1 cellular context compared by ENCODE assay signal in the genomic region with DNA sequence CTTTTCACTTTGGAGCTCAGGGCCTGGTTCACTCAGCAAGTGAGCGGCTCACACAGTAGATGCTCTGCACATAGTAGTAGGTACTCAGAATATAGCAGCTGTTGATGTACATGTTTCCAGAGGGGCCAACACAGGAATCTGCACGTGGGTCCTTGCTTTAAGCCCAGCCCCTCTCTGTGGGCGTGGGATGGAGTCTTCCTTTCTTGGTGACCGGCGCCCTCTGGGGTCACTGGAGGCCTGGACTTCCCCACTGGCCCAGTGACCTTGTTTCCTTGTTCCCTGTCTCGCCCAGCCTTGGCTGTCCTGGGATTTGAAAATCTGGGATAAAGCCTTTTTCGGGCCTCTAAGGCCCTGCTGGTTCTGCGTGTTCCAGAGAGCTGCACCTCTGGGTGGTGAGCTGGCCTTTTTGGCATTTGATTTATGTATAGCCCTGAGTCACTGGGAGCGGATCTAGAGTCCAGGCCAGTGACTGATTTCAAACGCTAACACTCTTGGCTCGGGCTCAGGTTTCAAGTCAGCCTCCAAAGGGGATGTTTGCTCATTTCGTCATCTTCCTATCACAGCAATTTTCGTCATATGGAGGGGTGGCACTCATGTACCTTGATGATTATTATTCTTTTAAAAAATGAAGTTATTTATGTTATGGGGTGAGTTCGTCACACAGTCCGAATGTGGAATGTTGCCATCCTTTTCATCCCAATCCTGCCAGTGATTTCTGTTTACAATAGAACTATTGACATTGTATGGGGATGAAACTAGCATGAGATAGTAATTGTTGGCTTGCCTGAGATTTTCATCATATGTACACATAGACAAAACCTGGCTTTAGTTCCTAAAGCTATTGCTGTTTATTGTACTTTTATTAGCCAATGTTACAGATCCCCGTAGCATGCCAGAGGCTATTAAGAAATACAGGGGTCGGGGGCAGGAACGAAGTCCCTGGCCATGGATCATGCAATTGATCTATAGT.
TF ChIP-seq lines count a peak whose summit lies in the region.

No MANE protein-coding gene starts in this region.

TF ChIP-seq in HepG2, 621 proteins besides CTCF, POLR2A, EP300 and RAD21 (continued from another document and continues in another):
- TF ChIP-seq ZNF639 (CRISPR knock-in tag; conservative IDR thresholded peaks at IDR 0.05) (no peak), ELF3 (CRISPR knock-in tag; IDR thresholded peaks at IDR 0.05) (peak; percentile 65), CC2D1A (CRISPR knock-in tag; IDR thresholded peaks at IDR 0.05) (no peak), NFATC3 (CRISPR knock-in tag; IDR thresholded peaks at IDR 0.05) (0 out of 2 replicates have a peak, but pooled peaks have one; percentile 33), SAP130 (CRISPR knock-in tag; IDR thresholded peaks at IDR 0.05; ENCODE audit: low read depth) (peak; percentile 88), ZNF687 (CRISPR knock-in tag; IDR thresholded peaks at IDR 0.05) (peak; percentile 78), ERF (CRISPR knock-in tag; IDR thresholded peaks at IDR 0.05) (peak; percentile 55; the same call in 1 of the 2 replicates), NR2F6 (IDR thresholded peaks at IDR 0.05) (peak; percentile 66), NR2F6 (CRISPR knock-in tag; IDR thresholded peaks at IDR 0.05) (peak; percentile 47), RARA (CRISPR knock-in tag; IDR thresholded peaks at IDR 0.05) (peak; percentile 84), ZNF652 (CRISPR knock-in tag; IDR thresholded peaks at IDR 0.05; ENCODE audit: borderline replicate concordance, low read depth) (no peak), SETDB1 (CRISPR knock-in tag; IDR thresholded peaks at IDR 0.05; ENCODE audit: borderline replicate concordance) (no peak), GATA4 (IDR thresholded peaks at IDR 0.05; ENCODE audit: borderline replicate concordance, low read depth) (no peak; the same call in 1 of the 2 replicates), KAT7 (CRISPR knock-in tag; IDR thresholded peaks at IDR 0.05; ENCODE audit: borderline replicate concordance) (no peak), PHF8 (CRISPR knock-in tag; IDR thresholded peaks at IDR 0.05) (peak; percentile 57), ZXDC (CRISPR knock-in tag; IDR thresholded peaks at IDR 0.05) (no peak), NKX3-1 (CRISPR knock-in tag; IDR thresholded peaks at IDR 0.05) (no peak), ZNF460 (CRISPR knock-in tag; IDR thresholded peaks at IDR 0.05; ENCODE audit: borderline replicate concordance) (no peak), EHMT2 (IDR thresholded peaks at IDR 0.05; ENCODE audit: borderline replicate concordance, low read depth, low read length) (no peak), RBFOX2 (IDR thresholded peaks at IDR 0.05; ENCODE audit: low read depth, low read length) (no peak), PRDM10 (CRISPR knock-in tag; IDR thresholded peaks at IDR 0.05; ENCODE audit: low read depth) (peak; percentile 5; the same call in 1 of the 2 replicates), MYC (CRISPR knock-in tag; IDR thresholded peaks at IDR 0.05; ENCODE audit: borderline replicate concordance) (peak; percentile 53; the same call in 1 of the 2 replicates), TEAD3 (CRISPR knock-in tag; optimal IDR thresholded peaks at IDR 0.05; ENCODE audit: borderline replicate concordance) (peak; percentile 60), ZNF317 (CRISPR knock-in tag; IDR thresholded peaks at IDR 0.05) (peak; percentile 40; the same call in 1 of the 2 replicates), SOX13 (IDR thresholded peaks at IDR 0.05) (no peak), SOX13 (CRISPR knock-in tag; conservative IDR thresholded peaks at IDR 0.05 in 1 of 2, IDR thresholded peaks at IDR 0.05 in 1 of 2) (peak in 1 of 2 experiments; percentile 89; a peak in 2 of 4 replicates), ZNF354B (CRISPR knock-in tag; IDR thresholded peaks at IDR 0.05) (no peak), ZGPAT (CRISPR knock-in tag; IDR thresholded peaks at IDR 0.05) (peak; percentile 79; the same call in 1 of the 2 replicates), TBX2 (CRISPR knock-in tag; IDR thresholded peaks at IDR 0.05; ENCODE audit: borderline replicate concordance) (peak; percentile 35), IKZF1 (IDR thresholded peaks at IDR 0.05) (no peak), ZNF75D (CRISPR knock-in tag; IDR thresholded peaks at IDR 0.05; ENCODE audit: borderline replicate concordance) (no peak), SP5 (CRISPR knock-in tag; IDR thresholded peaks at IDR 0.05; ENCODE audit: borderline replicate concordance, low read depth) (peak; percentile 53)
- TF ChIP-seq, protein P1, sequence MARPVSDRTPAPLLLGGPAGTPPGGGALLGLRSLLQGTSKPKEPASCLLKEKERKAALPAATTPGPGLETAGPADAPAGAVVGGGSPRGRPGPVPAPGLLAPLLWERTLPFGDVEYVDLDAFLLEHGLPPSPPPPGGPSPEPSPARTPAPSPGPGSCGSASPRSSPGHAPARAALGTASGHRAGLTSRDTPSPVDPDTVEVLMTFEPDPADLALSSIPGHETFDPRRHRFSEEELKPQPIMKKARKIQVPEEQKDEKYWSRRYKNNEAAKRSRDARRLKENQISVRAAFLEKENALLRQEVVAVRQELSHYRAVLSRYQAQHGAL (CRISPR knock-in tag; IDR thresholded peaks at IDR 0.05; ENCODE audit: not compliant biosample characterization) = no peak
- TF ChIP-seq, protein P2, sequence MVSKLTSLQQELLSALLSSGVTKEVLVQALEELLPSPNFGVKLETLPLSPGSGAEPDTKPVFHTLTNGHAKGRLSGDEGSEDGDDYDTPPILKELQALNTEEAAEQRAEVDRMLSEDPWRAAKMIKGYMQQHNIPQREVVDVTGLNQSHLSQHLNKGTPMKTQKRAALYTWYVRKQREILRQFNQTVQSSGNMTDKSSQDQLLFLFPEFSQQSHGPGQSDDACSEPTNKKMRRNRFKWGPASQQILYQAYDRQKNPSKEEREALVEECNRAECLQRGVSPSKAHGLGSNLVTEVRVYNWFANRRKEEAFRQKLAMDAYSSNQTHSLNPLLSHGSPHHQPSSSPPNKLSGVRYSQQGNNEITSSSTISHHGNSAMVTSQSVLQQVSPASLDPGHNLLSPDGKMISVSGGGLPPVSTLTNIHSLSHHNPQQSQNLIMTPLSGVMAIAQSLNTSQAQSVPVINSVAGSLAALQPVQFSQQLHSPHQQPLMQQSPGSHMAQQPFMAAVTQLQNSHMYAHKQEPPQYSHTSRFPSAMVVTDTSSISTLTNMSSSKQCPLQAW (CRISPR knock-in tag; IDR thresholded peaks at IDR 0.05) = peak; percentile 72
- TF ChIP-seq, protein P3, sequence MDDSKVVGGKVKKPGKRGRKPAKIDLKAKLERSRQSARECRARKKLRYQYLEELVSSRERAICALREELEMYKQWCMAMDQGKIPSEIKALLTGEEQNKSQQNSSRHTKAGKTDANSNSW (CRISPR knock-in tag; IDR thresholded peaks at IDR 0.05; ENCODE audit: borderline replicate concordance) = no peak
- TF ChIP-seq, protein P4, sequence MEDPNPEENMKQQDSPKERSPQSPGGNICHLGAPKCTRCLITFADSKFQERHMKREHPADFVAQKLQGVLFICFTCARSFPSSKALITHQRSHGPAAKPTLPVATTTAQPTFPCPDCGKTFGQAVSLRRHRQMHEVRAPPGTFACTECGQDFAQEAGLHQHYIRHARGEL (CRISPR knock-in tag; IDR thresholded peaks at IDR 0.05) = no peak
- TF ChIP-seq, protein P5, sequence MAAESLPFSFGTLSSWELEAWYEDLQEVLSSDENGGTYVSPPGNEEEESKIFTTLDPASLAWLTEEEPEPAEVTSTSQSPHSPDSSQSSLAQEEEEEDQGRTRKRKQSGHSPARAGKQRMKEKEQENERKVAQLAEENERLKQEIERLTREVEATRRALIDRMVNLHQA (CRISPR knock-in tag; IDR thresholded peaks at IDR 0.05) = no peak
- TF ChIP-seq, protein P6, sequence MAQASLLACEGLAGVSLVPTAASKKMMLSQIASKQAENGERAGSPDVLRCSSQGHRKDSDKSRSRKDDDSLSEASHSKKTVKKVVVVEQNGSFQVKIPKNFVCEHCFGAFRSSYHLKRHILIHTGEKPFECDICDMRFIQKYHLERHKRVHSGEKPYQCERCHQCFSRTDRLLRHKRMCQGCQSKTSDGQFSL (CRISPR knock-in tag; IDR thresholded peaks at IDR 0.05) = no peak
